Comparison of ENCODE assay signal across 31 cellular contexts in genomic region chr16:89775223-89775622, GRCh38.
"Had no signal": no experiment of that assay in that cellular context is flagged by ENCODE, and none has a peak within 500 bp of the region (broad histone marks: within the 10 kb centered on the region; RNA-seq: fewer than 3 reads in every experiment).

No MANE protein-coding gene starts in this region.

- H3K4me1 ChIP-seq: adrenal gland, body of pancreas, breast epithelium, SJCRH30 had no signal

- DNase-seq: activated CD4-positive, alpha-beta memory T cell treated with anti-CD3 and anti-CD28 coated beads, Interleukin-2, amount 10 ng/mL, durations not matched to agents 7 days and 5 days; activated CD4-positive, alpha-beta T cell treated with anti-CD3 and anti-CD28 coated beads for 1 hour; activated CD4-positive, alpha-beta T cell treated with anti-CD3 and anti-CD28 coated beads for 48 hours; activated CD4-positive, CD25-positive, alpha-beta regulatory T cell; activated CD8-positive, alpha-beta memory T cell treated with anti-CD3 and anti-CD28 coated beads for 24 hours; activated CD8-positive, alpha-beta memory T cell treated with anti-CD3 and anti-CD28 coated beads, Interleukin-2, amount 10 ng/mL, durations not matched to agents 7 days and 5 days; activated CD8-positive, alpha-beta memory T cell treated with anti-CD3 and anti-CD28 coated beads, Interleukin-2, amount 50 U/mL, for 48 hours; activated effector memory CD4-positive, alpha-beta T cell treated with anti-CD3 and anti-CD28 coated beads, Interleukin-2, amount 50 U/mL, for 16 hours; activated naive CD4-positive, alpha-beta T cell; activated T-cell treated with anti-CD3 and anti-CD28 coated beads, Interleukin-2, amount 50 U/mL, for 72 hours; adrenal gland; body of pancreas; Karpas-422; NCI-H1105; NCI-H1417 treated with DMSO at 0.1 percent for 48 hours; NCI-H187 treated with DMSO at 0.1 percent for 48 hours; NCI-H2081; NCI-H226; NCI-H446 treated with DMSO at 0.1 percent for 48 hours; NCI-H524; NCI-H69; SHP77; SJCRH30; T1000; WERI-Rb-1 had no signal

- ATAC-seq: activated CD8-positive, alpha-beta memory T cell treated with anti-CD3 and anti-CD28 coated beads, Interleukin-2, amount 10 ng/mL, durations not matched to agents 7 days and 5 days; activated naive CD4-positive, alpha-beta T cell treated with anti-CD3 and anti-CD28 coated beads, Interleukin-2, amount 50 U/mL, for 72 hours; activated T-cell treated with anti-CD3 and anti-CD28 coated beads, Interleukin-2, amount 50 U/mL, for 72 hours; activated T-helper 17 cell treated with anti-CD3 and anti-CD28 coated beads, Interleukin-2, amount 50 U/mL, for 72 hours; body of pancreas; Panc1 had no signal

- H3K27ac ChIP-seq: adrenal gland, body of pancreas, breast epithelium, SJCRH30, SK-N-MC, WERI-Rb-1 had no signal

- H3K4me1 Mint-ChIP-seq: activated CD4-positive, alpha-beta memory T cell treated with anti-CD3 and anti-CD28 coated beads, Interleukin-2, amount 10 ng/mL, durations not matched to agents 7 days and 5 days; activated CD8-positive, alpha-beta memory T cell treated with anti-CD3 and anti-CD28 coated beads, Interleukin-2, amount 10 ng/mL, durations not matched to agents 7 days and 5 days; activated T-helper 17 cell treated with anti-CD3 and anti-CD28 coated beads, Interleukin-2, amount 50 U/mL, for 72 hours had no signal

- H3K27ac Mint-ChIP-seq: activated CD4-positive, alpha-beta memory T cell treated with anti-CD3 and anti-CD28 coated beads, Interleukin-2, amount 10 ng/mL, durations not matched to agents 7 days and 5 days; activated CD8-positive, alpha-beta memory T cell treated with anti-CD3 and anti-CD28 coated beads, Interleukin-2, amount 10 ng/mL, durations not matched to agents 7 days and 5 days; activated T-cell treated with anti-CD3 and anti-CD28 coated beads, Interleukin-2, amount 50 U/mL, for 72 hours; activated T-helper 17 cell treated with anti-CD3 and anti-CD28 coated beads, Interleukin-2, amount 50 U/mL, for 72 hours had no signal

- H3K27me3 Mint-ChIP-seq: activated CD4-positive, alpha-beta memory T cell treated with anti-CD3 and anti-CD28 coated beads, Interleukin-2, amount 10 ng/mL, durations not matched to agents 7 days and 5 days; activated CD8-positive, alpha-beta memory T cell treated with anti-CD3 and anti-CD28 coated beads, Interleukin-2, amount 10 ng/mL, durations not matched to agents 7 days and 5 days; activated T-helper 17 cell treated with anti-CD3 and anti-CD28 coated beads, Interleukin-2, amount 50 U/mL, for 72 hours had no signal

- H3K9me3 Mint-ChIP-seq: activated CD4-positive, alpha-beta memory T cell treated with anti-CD3 and anti-CD28 coated beads, Interleukin-2, amount 10 ng/mL, durations not matched to agents 7 days and 5 days; activated naive CD4-positive, alpha-beta T cell treated with anti-CD3 and anti-CD28 coated beads, Interleukin-2, amount 50 U/mL, for 72 hours; activated T-cell treated with anti-CD3 and anti-CD28 coated beads, Interleukin-2, amount 50 U/mL, for 72 hours; activated T-helper 17 cell treated with anti-CD3 and anti-CD28 coated beads, Interleukin-2, amount 50 U/mL, for 72 hours had no signal

- H3K9me3 ChIP-seq: adrenal gland, body of pancreas, breast epithelium, SJCRH30 had no signal

- H3K4me3 Mint-ChIP-seq: activated CD4-positive, alpha-beta memory T cell treated with anti-CD3 and anti-CD28 coated beads, Interleukin-2, amount 10 ng/mL, durations not matched to agents 7 days and 5 days; activated CD8-positive, alpha-beta memory T cell treated with anti-CD3 and anti-CD28 coated beads, Interleukin-2, amount 10 ng/mL, durations not matched to agents 7 days and 5 days; activated T-cell treated with anti-CD3 and anti-CD28 coated beads, Interleukin-2, amount 50 U/mL, for 72 hours; activated T-helper 17 cell treated with anti-CD3 and anti-CD28 coated beads, Interleukin-2, amount 50 U/mL, for 72 hours had no signal

- H3K4me3 ChIP-seq: adrenal gland, body of pancreas, breast epithelium, SJCRH30, SK-N-MC had no signal

- H3K27me3 ChIP-seq: adrenal gland, body of pancreas, breast epithelium, SJCRH30 had no signal

- H3K36me3 ChIP-seq: adrenal gland, breast epithelium had no signal

- FAIRE-seq: astrocyte had no signal
